Comparison of ENCODE assay signal across 15 cellular contexts in the genomic region with DNA sequence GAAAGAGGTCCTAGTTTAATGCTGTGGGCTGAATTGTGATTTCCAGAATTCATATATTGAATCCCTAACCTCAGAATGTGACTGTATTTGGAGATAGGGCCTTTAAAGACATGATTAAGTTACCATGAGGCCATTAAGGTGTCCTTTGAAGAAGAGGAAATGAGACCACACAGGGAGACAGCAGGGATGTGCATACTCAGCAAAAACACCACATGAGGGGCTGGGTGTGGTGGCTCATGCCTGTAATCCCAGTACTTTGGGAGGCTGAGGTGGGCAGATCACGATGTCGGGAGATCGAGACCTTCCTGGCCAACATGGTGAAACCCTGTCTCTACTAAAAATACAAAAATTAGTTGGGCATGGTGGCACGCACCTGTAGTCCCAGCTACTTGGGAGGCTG. TPM values are rescaled to one million over a fixed set of nuclear protein-coding genes. Genes with fewer than 3 reads are reported as not detected.
"Had no signal": no experiment of that assay in that cellular context is flagged by ENCODE, and none has a peak within 500 bp of the region (broad histone marks: within the 10 kb centered on the region; RNA-seq: fewer than 3 reads in every experiment).

No MANE protein-coding gene starts in this region.

RNA-seq across cellular contexts. Expression of a gene that starts 11.8 kb away (rescaled TPM):
- total RNA-seq: stomach, subcutaneous adipose tissue, suprapubic skin, temporal lobe, thoracic aorta, thyroid gland, tibial nerve, transverse colon, upper lobe of left lung, upper lobe of right lung, ureter, urinary bladder, uterus, vagina had no signal
- polyA plus RNA-seq: stomach, thymus, urinary bladder had no signal
